14 cellular contexts compared by ENCODE assay signal in the genomic region with DNA sequence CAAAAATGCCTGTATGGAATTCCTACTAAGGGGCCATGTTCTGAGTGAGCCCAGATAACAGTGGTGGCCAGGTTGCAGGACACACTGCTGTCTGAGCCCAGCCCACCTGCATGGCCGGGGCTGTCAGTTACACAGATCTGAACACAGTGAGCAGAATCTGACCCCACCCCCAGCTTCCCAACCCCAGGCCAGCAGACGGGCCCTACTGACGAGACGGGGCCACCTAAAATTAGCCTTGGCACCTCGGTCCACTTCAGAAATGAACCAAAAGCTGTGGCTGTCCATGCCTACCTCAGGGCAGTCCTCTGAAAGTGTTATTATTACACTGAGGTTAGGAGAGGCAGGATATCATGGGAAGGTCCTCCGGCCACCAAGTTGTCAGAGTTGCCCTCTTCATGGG. TPM values are rescaled to one million over a fixed set of nuclear protein-coding genes. Genes with fewer than 3 reads are reported as not detected.
DNase-seq lines count a peak whose midpoint lies in the region; ATAC-seq and TF ChIP-seq lines count a peak whose summit lies in the region.
"Had no signal": no experiment of that assay in that cellular context is flagged by ENCODE, and none has a peak within 500 bp of the region (broad histone marks: within the 10 kb centered on the region; RNA-seq: fewer than 3 reads in every experiment).

No MANE protein-coding gene starts in this region.

- intact Hi-C loops in tibial artery (cut with DNase I; ENCODE audit: low total_unique reads): no loop called here
- intact Hi-C loops in body of pancreas (cut with DNase I): no loop called here

- no peaks in the 10 kb centered on the region for H3K27me3 Mint-ChIP-seq in nephron progenitor cell (ENCODE audit: low read depth, poor library complexity)

- no peak overlapping the region for H3K4me3 Mint-ChIP-seq in nephron progenitor cell

- TF ChIP-seq POLR2A in body of pancreas (IDR thresholded peaks at IDR 0.05): no peak

- DNase-seq in adipocyte (ENCODE audit: low read depth): no peak
- no peak for DNase-seq in coronary artery (ENCODE audit: low spot score)
- DNase-seq in nephron progenitor cell: no peak
- no peak for DNase-seq in tibial artery
- no peak for DNase-seq in body of pancreas
- DNase-seq in middle frontal gyrus (ENCODE audit: extremely low spot score, low spot score): no peak
- DNase-seq in NCI-H187 treated with DMSO at 0.1 percent for 48 hours (lab: John Stamatoyannopoulos, UW): no peak
- DNase-seq: C1 segment of cervical spinal cord, DMS79, MM.1S, NCI-H1092 treated with DMSO at 0.1 percent for 48 hours, NCI-H146, NCI-H2081 treated with DMSO at 0.1 percent for 48 hours, SHP77 had no signal

- WGBS in body of pancreas, 2 donors: 95 to 97% methylated on average over 6 of the region's 6 CpGs

- peaks cover 72% of the 10 kb centered on the region for H3K36me3 ChIP-seq in adipocyte (ENCODE audit: control insufficient read depth, insufficient read depth, low read length, severe bottlenecking)
- peaks cover 26 to 55% (median 34%) of the 10 kb centered on the region in 3 donors for H3K36me3 ChIP-seq in tibial artery
- H3K36me3 ChIP-seq in body of pancreas (replicated peaks in 1 of 2; ENCODE audit: insufficient read depth in 1 of 2, low read depth in 2 of 2): peaks cover 0 to 7% of the 10 kb centered on the region in 2 donors

- TF ChIP-seq CTCF in coronary artery (IDR thresholded peaks at IDR 0.05) (no peak), nephron progenitor cell (IDR thresholded peaks at IDR 0.05) (no peak), tibial artery (IDR thresholded peaks at IDR 0.05) (no peak), body of pancreas (IDR thresholded peaks at IDR 0.05) (no peak)

- H3K9me3 ChIP-seq in adipocyte (ENCODE audit: control insufficient read depth, low read length) (no peaks in the 10 kb centered on the region), tibial artery (no peaks in the 10 kb centered on the region), body of pancreas (no peaks in the 10 kb centered on the region)

- no peaks in the 10 kb centered on the region for H3K9me3 Mint-ChIP-seq in nephron progenitor cell

- peaks cover 41% of the 10 kb centered on the region for H3K4me1 Mint-ChIP-seq in nephron progenitor cell

- no peak for ATAC-seq in body of pancreas

- H3K4me1 ChIP-seq in adipocyte (ENCODE audit: control insufficient read depth, insufficient read depth, low read length): peaks cover 73% of the 10 kb centered on the region
- peaks cover 3 to 94% (median 73%) of the 10 kb centered on the region in 4 donors for H3K4me1 ChIP-seq in tibial artery
- peaks cover 11% of the 10 kb centered on the region for H3K4me1 ChIP-seq in body of pancreas

- H3K27me3 ChIP-seq in adipocyte (replicated peaks; ENCODE audit: control insufficient read depth, insufficient read depth, low read length): no peaks in the 10 kb centered on the region
- no peaks in the 10 kb centered on the region for H3K27me3 ChIP-seq in tibial artery
- H3K27me3 ChIP-seq in body of pancreas: no peaks in the 10 kb centered on the region

- H3K4me3 ChIP-seq in adipocyte (ENCODE audit: low read length): no peak overlapping the region
- no peak overlapping the region for H3K4me3 ChIP-seq in coronary artery
- H3K4me3 ChIP-seq in tibial artery: no peak overlapping the region
- H3K4me3 ChIP-seq in body of pancreas: no peak overlapping the region

- H3K27ac Mint-ChIP-seq in nephron progenitor cell: peak overlapping the region; percentile 48

- no peaks in the 10 kb centered on the region for H3K36me3 Mint-ChIP-seq in nephron progenitor cell (ENCODE audit: low read depth)

- peak overlapping the region; percentile 66 for H3K9ac ChIP-seq in adipocyte (ENCODE audit: low read length)

- H3K27ac ChIP-seq in coronary artery: peak overlapping the region; percentile 83 to 88
- H3K27ac ChIP-seq in tibial artery: peak overlapping the region; percentile 76 to 81
- H3K27ac ChIP-seq in body of pancreas: no peak overlapping the region

RNA-seq across cellular contexts. Expression of gene LMCD1, which starts 51.8 kb away (rescaled TPM):
- 10 to 100 TPM; 10.9 to 32.4 TPM for total RNA-seq in body of pancreas

Comparison
In these comparisons a context has a peak if more than half of its experiments do, and no peak if none do; other contexts are left out.
1. H3K27ac ChIP-seq: peak in coronary artery (2 of 2) and tibial artery (2 of 2); none in body of pancreas (0 of 4).